Comparison of ENCODE assay signal across 7 cellular contexts in the genomic region with DNA sequence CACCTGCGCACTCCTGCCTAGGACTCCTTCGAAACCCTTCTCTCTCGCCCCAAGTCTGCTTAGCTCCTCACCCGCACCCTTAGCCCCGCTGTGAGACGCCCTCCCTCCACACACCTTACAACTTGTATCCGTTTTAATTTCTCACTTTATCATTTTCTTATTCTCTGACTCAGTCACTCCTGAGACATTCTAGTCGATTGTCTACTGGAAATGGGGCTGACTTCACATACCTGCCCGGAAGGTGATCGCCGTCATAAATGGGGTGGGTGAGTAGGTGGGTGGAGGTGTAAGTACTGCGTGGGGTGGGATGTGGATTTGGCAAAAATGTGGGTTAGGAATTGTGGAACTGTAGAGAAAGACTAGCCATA. TPM values are rescaled to one million over a fixed set of nuclear protein-coding genes. Genes with fewer than 3 reads are reported as not detected.
DNase-seq lines count a peak whose midpoint lies in the region; ATAC-seq, FAIRE-seq and TF ChIP-seq lines count a peak whose summit lies in the region.

No MANE protein-coding gene starts in this region.

- CTCF ChIA-PET in MCF 10A (lab: Yijun Ruan, JAX): interaction anchor here (0.7 to 3.7 kb wide), 10 partner anchors 8 to 94 kb away, joined by 3 to 21 read pairs (median 4); no protein-coding TSS in a partner anchor

- peak overlapping the region; percentile 93 for H3K27ac Mint-ChIP-seq in T-helper 2 cell treated with Interferon-gamma antibody and Interleukin-4, amounts not matched to agents 5 μg/mL and 100 μg/mL, for 36 hours
- H3K27ac Mint-ChIP-seq in MCF 10A (ENCODE audit: low read depth, unreplicated experiment): peak overlapping the region; percentile 94

- intact Hi-C loops in MCF 10A (cut with micrococcal nuclease): loop anchor here (1.0 to 5.0 kb wide), 4 partner anchors 43 to 74 kb away; a partner anchor contains a TSS

- peaks cover 67% of the 10 kb centered on the region for H3K4me1 Mint-ChIP-seq in T-helper 2 cell treated with Interferon-gamma antibody and Interleukin-4, amounts not matched to agents 5 μg/mL and 100 μg/mL, for 36 hours (ENCODE audit: low read depth)
- H3K4me1 Mint-ChIP-seq in MCF 10A (ENCODE audit: insufficient read depth, unreplicated experiment): peaks cover 29% of the 10 kb centered on the region

- FAIRE-seq in GM19239 (lab: Jason Lieb, UNC): peak; percentile 26

- peak; percentile 29 for ATAC-seq in HG03095 (IDR thresholded peaks at IDR 0.05; ENCODE audit: unreplicated experiment)

- BruUV-seq in MCF 10A (replicated peaks; lab: Mats Ljungman, UMichigan): no TSS peak

- DNase-seq in GM19239 (ENCODE audit: insufficient read length, low spot score) (no peak), MCF 10A (ENCODE audit: unreplicated experiment) (peak; percentile 43), medulla oblongata (ENCODE audit: extremely low spot score) (peak; percentile 4), NCI-H2107 treated with DMSO at 0.1 percent for 48 hours (lab: John Stamatoyannopoulos, UW; ENCODE audit: unreplicated experiment) (no peak)
- DNase-seq in T-helper 2 cell treated with Interferon-gamma antibody and Interleukin-4, amounts not matched to agents 5 μg/mL and 100 μg/mL, for 36 hours (ENCODE audit: low spot score): peak; percentile 80
- peak; percentile 50 for DNase-seq in stimulated activated CD8-positive, alpha-beta memory T cell treated with anti-CD3 and anti-CD28 coated beads, Interleukin-4, amount 100 ng/mL, for 24 hours (ENCODE audit: low read depth)

- H3K36me3 Mint-ChIP-seq in T-helper 2 cell treated with Interferon-gamma antibody and Interleukin-4, amounts not matched to agents 5 μg/mL and 100 μg/mL, for 36 hours (ENCODE audit: low read depth): peaks cover 34% of the 10 kb centered on the region
- H3K36me3 Mint-ChIP-seq in MCF 10A (ENCODE audit: insufficient read depth, unreplicated experiment): peaks cover 7% of the 10 kb centered on the region

- POLR2A ChIA-PET in MCF 10A (lab: Yijun Ruan, JAX): interaction anchor here (0.8 to 6.4 kb wide), 24 partner anchors 10 to 166 kb away, joined by 3 to 160 read pairs (median 4); a partner anchor contains a TSS

- no peak for TF ChIP-seq CTCF in MCF 10A (IDR thresholded peaks at IDR 0.05; ENCODE audit: unreplicated experiment)

- H3K27me3 Mint-ChIP-seq in T-helper 2 cell treated with Interferon-gamma antibody and Interleukin-4, amounts not matched to agents 5 μg/mL and 100 μg/mL, for 36 hours (ENCODE audit: low read depth): peaks cover 3% of the 10 kb centered on the region
- no peaks in the 10 kb centered on the region for H3K27me3 Mint-ChIP-seq in MCF 10A (ENCODE audit: insufficient read depth, unreplicated experiment)

- H3K4me3 Mint-ChIP-seq in T-helper 2 cell treated with Interferon-gamma antibody and Interleukin-4, amounts not matched to agents 5 μg/mL and 100 μg/mL, for 36 hours: peak overlapping the region; percentile 91
- peak overlapping the region; percentile 97 for H3K4me3 Mint-ChIP-seq in MCF 10A (ENCODE audit: unreplicated experiment)

- no peaks in the 10 kb centered on the region for H3K9me3 Mint-ChIP-seq in T-helper 2 cell treated with Interferon-gamma antibody and Interleukin-4, amounts not matched to agents 5 μg/mL and 100 μg/mL, for 36 hours
- H3K9me3 Mint-ChIP-seq in MCF 10A (ENCODE audit: unreplicated experiment): no peaks in the 10 kb centered on the region

RNA-seq across cellular contexts. Expression of a gene that starts 0.7 kb away (rescaled TPM):
- 66.0 and 81.6 TPM in 2 replicates for total RNA-seq in MCF 10A (2022)

Comparison
In these comparisons a context has a peak if more than half of its experiments do, and no peak if none do; other contexts are left out.
1. DNase-seq: peak in T-helper 2 cell treated with Interferon-gamma antibody and Interleukin-4, amounts not matched to agents 5 μg/mL and 100 μg/mL, for 36 hours (single experiment), MCF 10A (single experiment), medulla oblongata (single experiment) and stimulated activated CD8-positive, alpha-beta memory T cell treated with anti-CD3 and anti-CD28 coated beads, Interleukin-4, amount 100 ng/mL, for 24 hours (single experiment); none in GM19239 (single experiment) and NCI-H2107 treated with DMSO at 0.1 percent for 48 hours (single experiment).